13 cellular contexts compared by ENCODE assay signal in the genomic region with DNA sequence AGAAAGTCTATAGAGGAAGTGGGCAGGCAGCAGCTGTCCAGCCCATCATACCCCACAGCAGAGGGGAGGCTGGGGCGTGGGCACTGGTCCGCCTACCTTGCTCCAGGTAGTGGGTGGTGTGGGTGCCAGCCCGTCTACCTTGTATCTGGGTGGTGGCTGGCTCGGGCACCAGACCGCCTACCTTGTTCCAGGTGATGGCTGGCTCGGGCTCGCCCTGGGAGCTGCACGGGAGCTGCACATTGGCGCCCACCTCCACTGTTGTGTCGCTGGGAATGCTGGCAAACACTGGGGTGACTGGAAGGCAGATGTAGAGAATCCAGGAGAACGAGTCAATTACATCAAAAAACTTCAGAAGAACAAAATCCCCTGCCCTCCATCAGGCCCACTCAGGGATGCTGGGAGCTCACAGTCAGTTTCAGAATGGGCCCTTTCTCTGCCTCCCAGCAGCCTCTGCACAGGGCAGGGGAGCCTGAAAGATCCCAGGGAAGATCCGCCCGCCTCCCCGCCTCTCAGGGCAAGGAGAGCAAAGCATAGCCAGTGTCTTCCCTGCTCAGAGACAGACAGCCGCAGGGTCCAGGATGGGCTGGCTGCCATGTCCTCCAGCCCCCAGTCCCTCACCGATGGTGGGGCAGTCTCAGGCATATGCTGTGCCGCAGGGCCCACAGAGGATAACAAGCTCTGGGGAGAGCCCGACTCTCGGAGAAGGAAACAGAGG.
DNase-seq lines count a peak whose midpoint lies in the region; ATAC-seq and TF ChIP-seq lines count a peak whose summit lies in the region.
"Had no signal": no experiment of that assay in that cellular context is flagged by ENCODE, and none has a peak within 500 bp of the region (broad histone marks: within the 10 kb centered on the region; RNA-seq: fewer than 3 reads in every experiment).

No MANE protein-coding gene starts in this region.

- H3K9me3 Mint-ChIP-seq in activated CD8-positive, alpha-beta T cell treated with anti-CD3 and anti-CD28 coated beads for 36 hours, result no peaks in the 10 kb centered on the region

- H4K20me1 ChIP-seq in OCI-LY3 (ENCODE audit: insufficient read depth, low read length), result no peaks in the 10 kb centered on the region

- CTCF ChIA-PET in activated CD8-positive, alpha-beta T cell treated with anti-CD3 and anti-CD28 coated beads for 36 hours (lab: Charles Lee), result no interaction called here

- no peaks in the 10 kb centered on the region for H3K4me1 Mint-ChIP-seq in activated CD8-positive, alpha-beta T cell treated with anti-CD3 and anti-CD28 coated beads for 36 hours (ENCODE audit: low read depth)

- H3K79me2 ChIP-seq in OCI-LY3 (ENCODE audit: low read length), result no peaks in the 10 kb centered on the region

- POLR2A ChIA-PET in activated CD8-positive, alpha-beta T cell treated with anti-CD3 and anti-CD28 coated beads for 36 hours (lab: Charles Lee), result no interaction called here

- no peak overlapping the region for H3K4me3 Mint-ChIP-seq in activated CD8-positive, alpha-beta T cell treated with anti-CD3 and anti-CD28 coated beads for 36 hours

- H3K36me3 ChIP-seq in OCI-LY3 (replicated peaks; ENCODE audit: low read depth, low read length), result peaks cover 20% of the 10 kb centered on the region
- H3K36me3 ChIP-seq in lower lobe of right lung, result peaks cover 68% of the 10 kb centered on the region
- H3K36me3 ChIP-seq in suprapubic skin, result peaks cover 45% of the 10 kb centered on the region

- H3K4me3 ChIP-seq in OCI-LY3 (ENCODE audit: low read length) (0 out of 2 replicates have a peak overlapping the region, but pooled peaks have one; percentile 14), coronary artery (no peak overlapping the region), lower lobe of right lung (no peak overlapping the region), suprapubic skin (no peak overlapping the region)

- WGBS in suprapubic skin, result 68% methylated on average over 19 of the region's 19 CpGs

- DNase-seq in coronary artery (ENCODE audit: low spot score), result peak; percentile 63
- DNase-seq in lower lobe of right lung, result peak; percentile 40
- peak; percentile 52 to 75 for DNase-seq in suprapubic skin (ENCODE audit: low spot score in 2 of 2)
- no peak for DNase-seq in activated CD8-positive, alpha-beta T cell treated with anti-CD3 and anti-CD28 coated beads for 36 hours
- DNase-seq in ACHN, result no peak
- no peak for DNase-seq in GM13977 (ENCODE audit: low spot score)
- DNase-seq: C1 segment of cervical spinal cord, DMS 273 treated with DMSO at 0.1 percent for 48 hours, MV-4-11, NCI-H1417 treated with DMSO at 0.1 percent for 48 hours, NCI-H2029, NCI-H510A treated with DMSO at 0.1 percent for 48 hours had no signal

- H3K36me3 Mint-ChIP-seq in activated CD8-positive, alpha-beta T cell treated with anti-CD3 and anti-CD28 coated beads for 36 hours (ENCODE audit: low read depth), result no peaks in the 10 kb centered on the region

- TF ChIP-seq POLR2A in suprapubic skin (IDR thresholded peaks at IDR 0.05), result no peak

- ATAC-seq in lower lobe of right lung, result no peak
- ATAC-seq in activated CD8-positive, alpha-beta T cell treated with anti-CD3 and anti-CD28 coated beads for 36 hours, result no peak

- in situ Hi-C loops in ACHN (cut with HindIII; ENCODE audit: low pct_ligation_motif_present, low pct_unique_long_range_greater_than_20kb, low sequenced_read_pairs), result no loop called here
- in situ Hi-C loops in GM13977 (cut with MboI; ENCODE audit: low pct_unique_long_range_greater_than_20kb, low sequenced_read_pairs, unreplicated experiment), result no loop called here

- H3K9me3 ChIP-seq in OCI-LY3 (ENCODE audit: insufficient read depth, low read length) (no peaks in the 10 kb centered on the region), lower lobe of right lung (no peaks in the 10 kb centered on the region), suprapubic skin (no peaks in the 10 kb centered on the region)

- no peak overlapping the region for H3K27ac Mint-ChIP-seq in activated CD8-positive, alpha-beta T cell treated with anti-CD3 and anti-CD28 coated beads for 36 hours

- H3K4me1 ChIP-seq in OCI-LY3 (ENCODE audit: low read length), result peaks cover 53% of the 10 kb centered on the region
- H3K4me1 ChIP-seq in lower lobe of right lung, result no peaks in the 10 kb centered on the region
- H3K4me1 ChIP-seq in suprapubic skin, result no peaks in the 10 kb centered on the region

- no peak for TF ChIP-seq CTCF in OCI-LY3 (IDR thresholded peaks at IDR 0.05; ENCODE audit: low read depth, low read length)
- no peak for TF ChIP-seq CTCF in coronary artery (IDR thresholded peaks at IDR 0.05)
- TF ChIP-seq CTCF in lower lobe of right lung (IDR thresholded peaks at IDR 0.05), result no peak
- no peak for TF ChIP-seq CTCF in suprapubic skin (IDR thresholded peaks at IDR 0.05)
- TF ChIP-seq CTCF in activated CD8-positive, alpha-beta T cell treated with anti-CD3 and anti-CD28 coated beads for 36 hours (IDR thresholded peaks at IDR 0.05), result no peak
- no peak for TF ChIP-seq CTCF in GM13977 (IDR thresholded peaks at IDR 0.05; ENCODE audit: extremely low read depth, insufficient read depth, missing control alignments)

- intact Hi-C loops in lower lobe of right lung (cut with DNase I), result no loop called here
- intact Hi-C loops in activated CD8-positive, alpha-beta T cell treated with anti-CD3 and anti-CD28 coated beads for 36 hours (cut with micrococcal nuclease), result no loop called here

- H3K9ac ChIP-seq in OCI-LY3 (ENCODE audit: low read length), result peak overlapping the region; percentile 24; the same call in 1 of the 2 replicates

- H3K27me3 ChIP-seq in OCI-LY3 (ENCODE audit: low read depth, low read length) (no peaks in the 10 kb centered on the region), lower lobe of right lung (ENCODE audit: low read depth) (no peaks in the 10 kb centered on the region), suprapubic skin (no peaks in the 10 kb centered on the region)

- H3K27ac ChIP-seq in OCI-LY3 (ENCODE audit: low read length), result peak overlapping the region; percentile 100
- H3K27ac ChIP-seq in coronary artery, result no peak overlapping the region
- no peak overlapping the region for H3K27ac ChIP-seq in lower lobe of right lung
- H3K27ac ChIP-seq in suprapubic skin, result no peak overlapping the region

- TF ChIP-seq EP300 in suprapubic skin (IDR thresholded peaks at IDR 0.05), result no peak

- H2AFZ ChIP-seq in OCI-LY3 (ENCODE audit: low read depth, low read length), result peak overlapping the region; percentile 5; the same call in 1 of the 2 replicates

- H3K4me2 ChIP-seq in OCI-LY3 (ENCODE audit: low read length), result peak overlapping the region; percentile 47; the same call in 1 of the 2 replicates

- H3K27me3 Mint-ChIP-seq in activated CD8-positive, alpha-beta T cell treated with anti-CD3 and anti-CD28 coated beads for 36 hours, result peaks cover 7% of the 10 kb centered on the region

Comparison
In these comparisons a context has a peak if more than half of its experiments do, and no peak if none do; other contexts are left out.
1. DNase-seq: peak in coronary artery (single experiment), lower lobe of right lung (single experiment) and suprapubic skin (2 of 2); none in activated CD8-positive, alpha-beta T cell treated with anti-CD3 and anti-CD28 coated beads for 36 hours (single experiment), ACHN (single experiment) and GM13977 (single experiment).